In the genomic region with DNA sequence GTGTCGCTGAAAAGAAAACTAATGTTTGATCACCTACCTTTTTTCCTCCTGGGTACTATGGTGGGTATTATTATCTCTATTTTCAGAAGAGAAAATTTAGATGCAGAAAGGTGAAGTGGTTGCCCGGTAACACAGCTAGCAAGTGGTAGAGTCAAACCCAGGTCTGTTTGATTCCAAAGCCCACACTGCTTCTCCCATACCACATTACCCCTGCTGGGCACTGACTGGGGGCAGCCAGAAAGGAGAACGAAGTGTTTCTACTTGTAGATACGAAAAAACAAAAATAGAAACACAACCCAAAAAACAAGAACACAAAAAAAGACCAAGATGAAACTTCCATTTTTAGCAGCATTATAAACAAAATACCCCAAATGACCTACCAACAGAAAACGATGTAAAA, we compare ENCODE assay signal across 2 cellular contexts.
TF ChIP-seq lines count a peak whose summit lies in the region.

No MANE protein-coding gene starts in this region.

TF ChIP-seq in GM12878, 131 proteins besides CTCF, POLR2A, EP300 and RAD21:
- no peak for TF ChIP-seq SMAD1 (IDR thresholded peaks at IDR 0.05; ENCODE audit: low read depth, partially characterized antibody)
- no peak for TF ChIP-seq SIX5 (IDR thresholded peaks at IDR 0.05; ENCODE audit: low read depth, low read length, severe bottlenecking)
- no peak for TF ChIP-seq BRCA1 (IDR thresholded peaks at IDR 0.05; ENCODE audit: low read depth, low read length)
- no peak for TF ChIP-seq JUNB (IDR thresholded peaks at IDR 0.05)
- TF ChIP-seq, protein P1, sequence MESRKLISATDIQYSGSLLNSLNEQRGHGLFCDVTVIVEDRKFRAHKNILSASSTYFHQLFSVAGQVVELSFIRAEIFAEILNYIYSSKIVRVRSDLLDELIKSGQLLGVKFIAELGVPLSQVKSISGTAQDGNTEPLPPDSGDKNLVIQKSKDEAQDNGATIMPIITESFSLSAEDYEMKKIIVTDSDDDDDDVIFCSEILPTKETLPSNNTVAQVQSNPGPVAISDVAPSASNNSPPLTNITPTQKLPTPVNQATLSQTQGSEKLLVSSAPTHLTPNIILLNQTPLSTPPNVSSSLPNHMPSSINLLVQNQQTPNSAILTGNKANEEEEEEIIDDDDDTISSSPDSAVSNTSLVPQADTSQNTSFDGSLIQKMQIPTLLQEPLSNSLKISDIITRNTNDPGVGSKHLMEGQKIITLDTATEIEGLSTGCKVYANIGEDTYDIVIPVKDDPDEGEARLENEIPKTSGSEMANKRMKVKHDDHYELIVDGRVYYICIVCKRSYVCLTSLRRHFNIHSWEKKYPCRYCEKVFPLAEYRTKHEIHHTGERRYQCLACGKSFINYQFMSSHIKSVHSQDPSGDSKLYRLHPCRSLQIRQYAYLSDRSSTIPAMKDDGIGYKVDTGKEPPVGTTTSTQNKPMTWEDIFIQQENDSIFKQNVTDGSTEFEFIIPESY (IDR thresholded peaks at IDR 0.05): no peak
- TF ChIP-seq MEF2A (IDR thresholded peaks at IDR 0.05; ENCODE audit: insufficient read depth, low read depth, low read length): 0 out of 2 replicates have a peak, but pooled peaks have one; percentile 48
- no peak for TF ChIP-seq MEF2B (IDR thresholded peaks at IDR 0.05; ENCODE audit: partially characterized antibody, poor library complexity, severe bottlenecking)

TF ChIP-seq in HepG2, 621 proteins besides CTCF, POLR2A, EP300 and RAD21:
- TF ChIP-seq FOXK1 (CRISPR knock-in tag; IDR thresholded peaks at IDR 0.05; ENCODE audit: borderline replicate concordance, low read depth) (no peak), ZNF788 (CRISPR knock-in tag; IDR thresholded peaks at IDR 0.05; ENCODE audit: borderline replicate concordance) (no peak), ZNF207 (IDR thresholded peaks at IDR 0.05; ENCODE audit: borderline replicate concordance) (no peak), ATF7-NPFF (CRISPR knock-in tag; IDR thresholded peaks at IDR 0.05; ENCODE audit: low read depth) (no peak), ISL2 (CRISPR knock-in tag; IDR thresholded peaks at IDR 0.05) (no peak), ZKSCAN5 (CRISPR knock-in tag; IDR thresholded peaks at IDR 0.05) (no peak), ZNF775 (CRISPR knock-in tag; IDR thresholded peaks at IDR 0.05; ENCODE audit: borderline replicate concordance) (no peak), RFXANK (CRISPR knock-in tag; IDR thresholded peaks at IDR 0.05) (no peak), ARNT2 (CRISPR knock-in tag; IDR thresholded peaks at IDR 0.05; ENCODE audit: low read depth) (no peak), FOXJ3 (CRISPR knock-in tag; IDR thresholded peaks at IDR 0.05; ENCODE audit: borderline replicate concordance) (no peak), NBN (conservative IDR thresholded peaks at IDR 0.05) (no peak), ZNF282 (IDR thresholded peaks at IDR 0.05; ENCODE audit: partially characterized antibody) (no peak), ZNF235 (CRISPR knock-in tag; IDR thresholded peaks at IDR 0.05; ENCODE audit: borderline replicate concordance) (no peak), GPN1 (CRISPR knock-in tag; IDR thresholded peaks at IDR 0.05; ENCODE audit: borderline replicate concordance) (no peak)
- TF ChIP-seq, protein P2, sequence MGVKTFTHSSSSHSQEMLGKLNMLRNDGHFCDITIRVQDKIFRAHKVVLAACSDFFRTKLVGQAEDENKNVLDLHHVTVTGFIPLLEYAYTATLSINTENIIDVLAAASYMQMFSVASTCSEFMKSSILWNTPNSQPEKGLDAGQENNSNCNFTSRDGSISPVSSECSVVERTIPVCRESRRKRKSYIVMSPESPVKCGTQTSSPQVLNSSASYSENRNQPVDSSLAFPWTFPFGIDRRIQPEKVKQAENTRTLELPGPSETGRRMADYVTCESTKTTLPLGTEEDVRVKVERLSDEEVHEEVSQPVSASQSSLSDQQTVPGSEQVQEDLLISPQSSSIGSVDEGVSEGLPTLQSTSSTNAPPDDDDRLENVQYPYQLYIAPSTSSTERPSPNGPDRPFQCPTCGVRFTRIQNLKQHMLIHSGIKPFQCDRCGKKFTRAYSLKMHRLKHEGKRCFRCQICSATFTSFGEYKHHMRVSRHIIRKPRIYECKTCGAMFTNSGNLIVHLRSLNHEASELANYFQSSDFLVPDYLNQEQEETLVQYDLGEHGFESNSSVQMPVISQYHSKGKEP (CRISPR knock-in tag; IDR thresholded peaks at IDR 0.05): no peak
- TF ChIP-seq, protein P3, sequence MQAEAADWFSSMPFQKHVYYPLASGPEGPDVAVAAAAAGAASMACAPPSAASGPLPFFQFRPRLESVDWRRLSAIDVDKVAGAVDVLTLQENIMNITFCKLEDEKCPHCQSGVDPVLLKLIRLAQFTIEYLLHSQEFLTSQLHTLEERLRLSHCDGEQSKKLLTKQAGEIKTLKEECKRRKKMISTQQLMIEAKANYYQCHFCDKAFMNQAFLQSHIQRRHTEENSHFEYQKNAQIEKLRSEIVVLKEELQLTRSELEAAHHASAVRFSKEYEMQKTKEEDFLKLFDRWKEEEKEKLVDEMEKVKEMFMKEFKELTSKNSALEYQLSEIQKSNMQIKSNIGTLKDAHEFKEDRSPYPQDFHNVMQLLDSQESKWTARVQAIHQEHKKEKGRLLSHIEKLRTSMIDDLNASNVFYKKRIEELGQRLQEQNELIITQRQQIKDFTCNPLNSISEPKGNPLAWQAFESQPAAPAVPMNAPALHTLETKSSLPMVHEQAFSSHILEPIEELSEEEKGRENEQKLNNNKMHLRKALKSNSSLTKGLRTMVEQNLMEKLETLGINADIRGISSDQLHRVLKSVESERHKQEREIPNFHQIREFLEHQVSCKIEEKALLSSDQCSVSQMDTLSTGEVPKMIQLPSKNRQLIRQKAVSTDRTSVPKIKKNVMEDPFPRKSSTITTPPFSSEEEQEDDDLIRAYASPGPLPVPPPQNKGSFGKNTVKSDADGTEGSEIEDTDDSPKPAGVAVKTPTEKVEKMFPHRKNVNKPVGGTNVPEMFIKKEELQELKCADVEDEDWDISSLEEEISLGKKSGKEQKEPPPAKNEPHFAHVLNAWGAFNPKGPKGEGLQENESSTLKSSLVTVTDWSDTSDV (CRISPR knock-in tag; IDR thresholded peaks at IDR 0.05): no peak
- TF ChIP-seq, protein P4, sequence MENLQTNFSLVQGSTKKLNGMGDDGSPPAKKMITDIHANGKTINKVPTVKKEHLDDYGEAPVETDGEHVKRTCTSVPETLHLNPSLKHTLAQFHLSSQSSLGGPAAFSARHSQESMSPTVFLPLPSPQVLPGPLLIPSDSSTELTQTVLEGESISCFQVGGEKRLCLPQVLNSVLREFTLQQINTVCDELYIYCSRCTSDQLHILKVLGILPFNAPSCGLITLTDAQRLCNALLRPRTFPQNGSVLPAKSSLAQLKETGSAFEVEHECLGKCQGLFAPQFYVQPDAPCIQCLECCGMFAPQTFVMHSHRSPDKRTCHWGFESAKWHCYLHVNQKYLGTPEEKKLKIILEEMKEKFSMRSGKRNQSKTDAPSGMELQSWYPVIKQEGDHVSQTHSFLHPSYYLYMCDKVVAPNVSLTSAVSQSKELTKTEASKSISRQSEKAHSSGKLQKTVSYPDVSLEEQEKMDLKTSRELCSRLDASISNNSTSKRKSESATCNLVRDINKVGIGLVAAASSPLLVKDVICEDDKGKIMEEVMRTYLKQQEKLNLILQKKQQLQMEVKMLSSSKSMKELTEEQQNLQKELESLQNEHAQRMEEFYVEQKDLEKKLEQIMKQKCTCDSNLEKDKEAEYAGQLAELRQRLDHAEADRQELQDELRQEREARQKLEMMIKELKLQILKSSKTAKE (CRISPR knock-in tag; IDR thresholded peaks at IDR 0.05; ENCODE audit: borderline replicate concordance): no peak
